ENCODE assay signal across 22 cellular contexts in the genomic region with DNA sequence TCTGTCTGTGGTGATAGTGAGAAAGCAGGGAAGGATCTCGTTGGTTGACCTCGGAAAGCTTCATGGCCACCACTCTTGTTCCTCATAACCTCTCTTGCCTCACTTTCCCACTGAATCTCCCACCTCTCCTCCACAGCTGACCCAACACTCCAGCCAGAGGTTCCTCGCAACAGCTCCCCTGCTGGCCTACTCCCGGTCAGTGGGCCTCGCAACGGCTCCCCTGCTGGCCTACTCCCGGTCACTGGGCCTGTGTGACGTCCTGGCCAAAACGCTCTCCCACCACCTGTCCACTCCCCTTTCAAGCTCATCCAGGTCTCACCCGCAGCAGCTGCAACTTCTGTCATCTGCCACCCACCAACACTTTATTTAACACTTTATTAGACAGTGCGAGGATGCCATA.
DNase-seq lines count a peak whose midpoint lies in the region; ATAC-seq and TF ChIP-seq lines count a peak whose summit lies in the region.
"Had no signal": no experiment of that assay in that cellular context is flagged by ENCODE, and none has a peak within 500 bp of the region (broad histone marks: within the 10 kb centered on the region; RNA-seq: fewer than 3 reads in every experiment).

No MANE protein-coding gene starts in this region.

- H3K9ac ChIP-seq in SK-N-SH = no peak overlapping the region

- peak; percentile 57 for DNase-seq in H7
- DNase-seq in SK-N-SH = peak; percentile 32
- no peak for DNase-seq in fibroblast of mammary gland (ENCODE audit: low read depth)
- no peak for DNase-seq in progenitor cell of endocrine pancreas (ENCODE audit: low spot score, unreplicated experiment)
- DNase-seq in DMS79 treated with DMSO at 0.1 percent for 48 hours (lab: John Stamatoyannopoulos, UW) = no peak
- no peak for DNase-seq in DMS114 treated with DMSO at 0.1 percent for 48 hours (lab: John Stamatoyannopoulos, UW; ENCODE audit: unreplicated experiment)
- DNase-seq in NCI-H2081 (lab: John Stamatoyannopoulos, UW) = no peak
- DNase-seq: activated CD4-positive, alpha-beta T cell treated with anti-CD3 and anti-CD28 coated beads, Interleukin-2, amount 50 U/mL, for 1 hour; activated naive CD8-positive, alpha-beta T cell treated with anti-CD3 and anti-CD28 coated beads for 36 hours; CD4-positive, alpha-beta T cell; central memory CD4-positive, alpha-beta T cell; kidney; NCI-H146; NCI-H345; SIG-M5; small intestine; T1000; transverse colon had no signal

- no peaks in the 10 kb centered on the region for H3K9me3 ChIP-seq in SK-N-SH
- H3K9me3 ChIP-seq: transverse colon had no signal

- POLR2A ChIA-PET in SK-N-SH (lab: Yijun Ruan, JAX) = no interaction called here

- peaks cover 3% of the 10 kb centered on the region for H3K9me3 Mint-ChIP-seq in progenitor cell of endocrine pancreas (ENCODE audit: low read depth)
- H3K9me3 Mint-ChIP-seq: activated naive CD8-positive, alpha-beta T cell treated with anti-CD3 and anti-CD28 coated beads for 36 hours; CD4-positive, alpha-beta T cell; stimulated activated effector memory CD8-positive, alpha-beta T cell treated with anti-CD3 and anti-CD28 coated beads, Interleukin-12 subunit alpha, Interleukin-12 subunit beta, amount 100 ng/mL, for 72 hours had no signal

- TF ChIP-seq CTCF in SK-N-SH (IDR thresholded peaks at IDR 0.05) = peak; percentile 30; the same call in 1 of the 2 replicates
- TF ChIP-seq CTCF in fibroblast of mammary gland (conservative IDR thresholded peaks at IDR 0.05; ENCODE audit: control insufficient read depth, insufficient read depth, low read depth, low read length) = peak; percentile 3
- peak; percentile 26 for TF ChIP-seq CTCF in progenitor cell of endocrine pancreas (IDR thresholded peaks at IDR 0.05; ENCODE audit: unreplicated experiment)

- no peak overlapping the region for H3K27ac ChIP-seq in SK-N-SH (ENCODE audit: low read depth in 2 of 2, low read length in 1 of 2)
- H3K27ac ChIP-seq: HL-60, transverse colon had no signal

- H3K9me2 ChIP-seq in SK-N-SH = no peaks in the 10 kb centered on the region

- no peak overlapping the region for H2AFZ ChIP-seq in SK-N-SH (ENCODE audit: low read depth)

- H3K36me3 Mint-ChIP-seq in progenitor cell of endocrine pancreas (ENCODE audit: insufficient read depth) = peaks cover 24% of the 10 kb centered on the region

- no peak overlapping the region for H3K27ac Mint-ChIP-seq in progenitor cell of endocrine pancreas
- H3K27ac Mint-ChIP-seq: activated naive CD8-positive, alpha-beta T cell treated with anti-CD3 and anti-CD28 coated beads for 36 hours; CD4-positive, alpha-beta T cell; mesothelial cell of epicardium; stimulated activated effector memory CD8-positive, alpha-beta T cell treated with anti-CD3 and anti-CD28 coated beads, Interleukin-12 subunit alpha, Interleukin-12 subunit beta, amount 100 ng/mL, for 72 hours had no signal

- H3K4me1 ChIP-seq in SK-N-SH (ENCODE audit: control insufficient read depth in 1 of 2, insufficient read depth in 2 of 2, low read depth in 1 of 2, low read length in 1 of 2) = peaks cover 0 to 10% of the 10 kb centered on the region in 2 experiments; a peak in 2 of 4 replicates

- CTCF ChIA-PET in SK-N-SH (lab: Yijun Ruan, JAX) = interaction anchor here (1.5 to 1.7 kb wide), 2 partner anchors 9 to 11 kb away, joined by 4 to 6 read pairs; no protein-coding TSS in a partner anchor

- no peak overlapping the region for H3K4me2 ChIP-seq in SK-N-SH

- no peak for ATAC-seq in GM21381 (IDR thresholded peaks at IDR 0.05; ENCODE audit: unreplicated experiment)
- ATAC-seq: stimulated activated effector memory CD8-positive, alpha-beta T cell treated with anti-CD3 and anti-CD28 coated beads, Interleukin-12 subunit alpha, Interleukin-12 subunit beta, amount 100 ng/mL, for 72 hours had no signal

- H4K20me1 ChIP-seq in SK-N-SH (ENCODE audit: insufficient read depth) = peaks cover 10% of the 10 kb centered on the region; the same call in 1 of the 2 replicates

- TF ChIP-seq EP300 in SK-N-SH (IDR thresholded peaks at IDR 0.05; ENCODE audit: borderline replicate concordance in 1 of 2, low read depth in 1 of 2, low read length in 1 of 2) = no peak

- no peaks in the 10 kb centered on the region for H3K27me3 Mint-ChIP-seq in progenitor cell of endocrine pancreas
- H3K27me3 Mint-ChIP-seq: activated naive CD8-positive, alpha-beta T cell treated with anti-CD3 and anti-CD28 coated beads for 36 hours; CD4-positive, alpha-beta T cell had no signal

- WGBS in SK-N-SH (ENCODE audit: low lambda C conversion rate) = 95% methylated on average over 11 of the region's 11 CpGs

- H3F3A ChIP-seq in SK-N-SH (replicated peaks; ENCODE audit: insufficient read depth) = peaks cover 9% of the 10 kb centered on the region

- TF ChIP-seq RAD21 in SK-N-SH (IDR thresholded peaks at IDR 0.05; ENCODE audit: low read length) = no peak

- no peaks in the 10 kb centered on the region for H3K79me2 ChIP-seq in SK-N-SH (ENCODE audit: insufficient read depth)

- no peaks in the 10 kb centered on the region for H3K4me1 Mint-ChIP-seq in progenitor cell of endocrine pancreas (ENCODE audit: low read depth)

- H3K4me3 Mint-ChIP-seq in progenitor cell of endocrine pancreas (ENCODE audit: low read depth) = no peak overlapping the region
- H3K4me3 Mint-ChIP-seq: activated naive CD8-positive, alpha-beta T cell treated with anti-CD3 and anti-CD28 coated beads for 36 hours; CD4-positive, alpha-beta T cell; mesothelial cell of epicardium; stimulated activated effector memory CD8-positive, alpha-beta T cell treated with anti-CD3 and anti-CD28 coated beads, Interleukin-12 subunit alpha, Interleukin-12 subunit beta, amount 100 ng/mL, for 72 hours had no signal

- no peaks in the 10 kb centered on the region for H3K27me3 ChIP-seq in H7 (ENCODE audit: control insufficient read depth, insufficient read depth, low read length)
- no peaks in the 10 kb centered on the region for H3K27me3 ChIP-seq in SK-N-SH (ENCODE audit: insufficient read depth)
- H3K27me3 ChIP-seq: transverse colon had no signal

- no peaks in the 10 kb centered on the region for H3K36me3 ChIP-seq in H7 (replicated peaks; ENCODE audit: control insufficient read depth, insufficient read depth, low read length)
- H3K36me3 ChIP-seq in SK-N-SH (replicated peaks in 1 of 2; ENCODE audit: control insufficient read depth in 1 of 2, insufficient read depth in 2 of 2, low read length in 1 of 2) = peaks cover 14% of the 10 kb centered on the region in 2 experiments

- H3K4me3 ChIP-seq in H7 (ENCODE audit: insufficient read depth, low read depth, low read length) (no peak overlapping the region), SK-N-SH (ENCODE audit: low read depth in 2 of 2, low read length in 1 of 2) (no peak overlapping the region), fibroblast of mammary gland (ENCODE audit: control insufficient read depth, low read depth, low read length) (no peak overlapping the region)
- H3K4me3 ChIP-seq: transverse colon had no signal

TF ChIP-seq in SK-N-SH, 30 proteins besides CTCF, POLR2A, EP300 and RAD21:
- TF ChIP-seq POLR2AphosphoS5 (IDR thresholded peaks at IDR 0.05; ENCODE audit: low read depth, low read length) = no peak
- no peak for TF ChIP-seq FOXM1 (IDR thresholded peaks at IDR 0.05; ENCODE audit: low read depth)
- no peak for TF ChIP-seq FOXJ3 (CRISPR knock-in tag; IDR thresholded peaks at IDR 0.05)
- TF ChIP-seq, protein P1, sequence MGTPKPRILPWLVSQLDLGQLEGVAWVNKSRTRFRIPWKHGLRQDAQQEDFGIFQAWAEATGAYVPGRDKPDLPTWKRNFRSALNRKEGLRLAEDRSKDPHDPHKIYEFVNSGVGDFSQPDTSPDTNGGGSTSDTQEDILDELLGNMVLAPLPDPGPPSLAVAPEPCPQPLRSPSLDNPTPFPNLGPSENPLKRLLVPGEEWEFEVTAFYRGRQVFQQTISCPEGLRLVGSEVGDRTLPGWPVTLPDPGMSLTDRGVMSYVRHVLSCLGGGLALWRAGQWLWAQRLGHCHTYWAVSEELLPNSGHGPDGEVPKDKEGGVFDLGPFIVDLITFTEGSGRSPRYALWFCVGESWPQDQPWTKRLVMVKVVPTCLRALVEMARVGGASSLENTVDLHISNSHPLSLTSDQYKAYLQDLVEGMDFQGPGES (IDR thresholded peaks at IDR 0.05; ENCODE audit: low read depth, low read length) = no peak
- TF ChIP-seq RCOR1 (IDR thresholded peaks at IDR 0.05; ENCODE audit: low read length) = no peak
- no peak for TF ChIP-seq ELF1 (IDR thresholded peaks at IDR 0.05)
- no peak for TF ChIP-seq TEAD4 (IDR thresholded peaks at IDR 0.05; ENCODE audit: borderline replicate concordance, insufficient read depth)
- TF ChIP-seq MEF2A (IDR thresholded peaks at IDR 0.05; ENCODE audit: borderline replicate concordance, low read depth) = no peak
- no peak for TF ChIP-seq NFIC (IDR thresholded peaks at IDR 0.05; ENCODE audit: borderline replicate concordance)
- no peak for TF ChIP-seq EZH2phosphoT487 (IDR thresholded peaks at IDR 0.05; ENCODE audit: borderline replicate concordance, low read depth)
- TF ChIP-seq, protein P2, sequence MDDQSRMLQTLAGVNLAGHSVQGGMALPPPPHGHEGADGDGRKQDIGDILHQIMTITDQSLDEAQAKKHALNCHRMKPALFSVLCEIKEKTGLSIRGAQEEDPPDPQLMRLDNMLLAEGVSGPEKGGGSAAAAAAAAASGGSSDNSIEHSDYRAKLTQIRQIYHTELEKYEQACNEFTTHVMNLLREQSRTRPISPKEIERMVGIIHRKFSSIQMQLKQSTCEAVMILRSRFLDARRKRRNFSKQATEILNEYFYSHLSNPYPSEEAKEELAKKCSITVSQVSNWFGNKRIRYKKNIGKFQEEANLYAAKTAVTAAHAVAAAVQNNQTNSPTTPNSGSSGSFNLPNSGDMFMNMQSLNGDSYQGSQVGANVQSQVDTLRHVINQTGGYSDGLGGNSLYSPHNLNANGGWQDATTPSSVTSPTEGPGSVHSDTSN (IDR thresholded peaks at IDR 0.05) = no peak
- TF ChIP-seq, protein P3, sequence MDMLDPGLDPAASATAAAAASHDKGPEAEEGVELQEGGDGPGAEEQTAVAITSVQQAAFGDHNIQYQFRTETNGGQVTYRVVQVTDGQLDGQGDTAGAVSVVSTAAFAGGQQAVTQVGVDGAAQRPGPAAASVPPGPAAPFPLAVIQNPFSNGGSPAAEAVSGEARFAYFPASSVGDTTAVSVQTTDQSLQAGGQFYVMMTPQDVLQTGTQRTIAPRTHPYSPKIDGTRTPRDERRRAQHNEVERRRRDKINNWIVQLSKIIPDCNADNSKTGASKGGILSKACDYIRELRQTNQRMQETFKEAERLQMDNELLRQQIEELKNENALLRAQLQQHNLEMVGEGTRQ (IDR thresholded peaks at IDR 0.05; ENCODE audit: borderline replicate concordance, low read depth, low read length) = no peak
- no peak for TF ChIP-seq CHD2 (IDR thresholded peaks at IDR 0.05; ENCODE audit: low read length, partially characterized antibody)

Comparison
In these comparisons a context has a peak if more than half of its experiments do, and no peak if none do; other contexts are left out.
1. DNase-seq: peak in H7 (single experiment) and SK-N-SH (single experiment); none in fibroblast of mammary gland (single experiment), progenitor cell of endocrine pancreas (single experiment), DMS79 treated with DMSO at 0.1 percent for 48 hours (single experiment), DMS114 treated with DMSO at 0.1 percent for 48 hours (single experiment) and NCI-H2081 (0 of 2).
2. Peak in every context shown above with its lines, with median percentiles within 50 percentile points of each other: CTCF ChIP-seq.